10 cellular contexts compared by ENCODE assay signal in genomic region chr7:20193242-20193777, GRCh38. TPM values are rescaled to one million over a fixed set of nuclear protein-coding genes. Genes with fewer than 3 reads are reported as not detected.
DNase-seq lines count a peak whose midpoint lies in the region; ATAC-seq lines count a peak whose summit lies in the region.
"Had no signal": no experiment of that assay in that cellular context is flagged by ENCODE, and none has a peak within 500 bp of the region (broad histone marks: within the 10 kb centered on the region; RNA-seq: fewer than 3 reads in every experiment).

No MANE protein-coding gene starts in this region.

- H3K4me3 Mint-ChIP-seq in IgD-negative memory B cell = peak overlapping the region in 2 of 4 donors; percentile 32 to 47
- H3K4me3 Mint-ChIP-seq in stimulated activated naive B cell treated with anti-CD40 and anti-IgM and Interleukin-4, amounts not matched to agents 10 μg/mL and 1 μg/mL and 100 μg/mL, for 72 hours = peak overlapping the region in 1 of 2 donors; percentile 25
- H3K4me3 Mint-ChIP-seq in naive thymus-derived CD8-positive, alpha-beta T cell = no peak overlapping the region

- no peaks in the 10 kb centered on the region for H3K27me3 Mint-ChIP-seq in IgD-negative memory B cell
- H3K27me3 Mint-ChIP-seq in stimulated activated naive B cell treated with anti-CD40 and anti-IgM and Interleukin-4, amounts not matched to agents 10 μg/mL and 1 μg/mL and 100 μg/mL, for 72 hours = no peaks in the 10 kb centered on the region
- no peaks in the 10 kb centered on the region for H3K27me3 Mint-ChIP-seq in naive thymus-derived CD8-positive, alpha-beta T cell

- H3K4me1 Mint-ChIP-seq in IgD-negative memory B cell = peaks cover 23 to 30% (median 29%) of the 10 kb centered on the region in 3 donors
- peaks cover 25 to 57% of the 10 kb centered on the region in 2 donors for H3K4me1 Mint-ChIP-seq in stimulated activated naive B cell treated with anti-CD40 and anti-IgM and Interleukin-4, amounts not matched to agents 10 μg/mL and 1 μg/mL and 100 μg/mL, for 72 hours
- peaks cover 0 to 2% (median 0%) of the 10 kb centered on the region in 4 donors for H3K4me1 Mint-ChIP-seq in naive thymus-derived CD8-positive, alpha-beta T cell

- DNase-seq in DMS153 treated with DMSO at 0.1 percent for 48 hours (lab: John Stamatoyannopoulos, UW; ENCODE audit: unreplicated experiment) (peak; percentile 19), DMS153 (lab: John Stamatoyannopoulos, UW) (no peak), NCI-H748 (lab: John Stamatoyannopoulos, UW; ENCODE audit: unreplicated experiment) (no peak)
- no peak for DNase-seq in stimulated activated naive B cell treated with anti-CD40 and anti-IgM and Interleukin-4, amounts not matched to agents 10 μg/mL and 1 μg/mL and 100 μg/mL, for 72 hours
- no peak for DNase-seq in activated CD8-positive, alpha-beta memory T cell treated with anti-CD3 and anti-CD28 coated beads for 24 hours
- DNase-seq in naive thymus-derived CD8-positive, alpha-beta T cell = no peak
- DNase-seq: activated T-cell treated with anti-CD3 and anti-CD28 coated beads for 4 hours, cortex of kidney had no signal

- peaks cover 0 to 5% (median 4%) of the 10 kb centered on the region in 3 donors for H3K9me3 Mint-ChIP-seq in IgD-negative memory B cell
- H3K9me3 Mint-ChIP-seq in stimulated activated naive B cell treated with anti-CD40 and anti-IgM and Interleukin-4, amounts not matched to agents 10 μg/mL and 1 μg/mL and 100 μg/mL, for 72 hours = peaks cover 8 to 11% of the 10 kb centered on the region in 2 donors
- peaks cover 0 to 17% (median 5%) of the 10 kb centered on the region in 9 donors for H3K9me3 Mint-ChIP-seq in naive thymus-derived CD8-positive, alpha-beta T cell

- POLR2A ChIA-PET in naive thymus-derived CD8-positive, alpha-beta T cell (lab: Charles Lee) = no interaction called here

- H3K27ac Mint-ChIP-seq in IgD-negative memory B cell = peak overlapping the region; percentile 13 to 90 (median 77)
- peak overlapping the region; percentile 84 for H3K27ac Mint-ChIP-seq in stimulated activated naive B cell treated with anti-CD40 and anti-IgM and Interleukin-4, amounts not matched to agents 10 μg/mL and 1 μg/mL and 100 μg/mL, for 72 hours
- H3K27ac Mint-ChIP-seq in naive thymus-derived CD8-positive, alpha-beta T cell = peak overlapping the region in 1 of 10 donors; percentile 36

- H3K36me3 Mint-ChIP-seq in IgD-negative memory B cell = no peaks in the 10 kb centered on the region
- peaks cover 7 to 17% of the 10 kb centered on the region in 2 donors for H3K36me3 Mint-ChIP-seq in stimulated activated naive B cell treated with anti-CD40 and anti-IgM and Interleukin-4, amounts not matched to agents 10 μg/mL and 1 μg/mL and 100 μg/mL, for 72 hours
- H3K36me3 Mint-ChIP-seq in naive thymus-derived CD8-positive, alpha-beta T cell = peaks cover 0 to 6% (median 0%) of the 10 kb centered on the region in 3 donors

- peak; percentile 73 for ATAC-seq in HG02763 (IDR thresholded peaks at IDR 0.05; ENCODE audit: unreplicated experiment)
- peak; percentile 80 to 82 for ATAC-seq in stimulated activated naive B cell treated with anti-CD40 and anti-IgM and Interleukin-4, amounts not matched to agents 10 μg/mL and 1 μg/mL and 100 μg/mL, for 72 hours (replicated peaks)
- ATAC-seq in naive thymus-derived CD8-positive, alpha-beta T cell = no peak

RNA-seq across cellular contexts. Expression of gene MACC1, which starts 23.9 kb away (rescaled TPM):
- polyA plus RNA-seq in IgD-negative memory B cell = 1.2 TPM
- under 1 TPM; 0.18 to 0.25 TPM for total RNA-seq in naive thymus-derived CD8-positive, alpha-beta T cell
- polyA plus RNA-seq in naive thymus-derived CD8-positive, alpha-beta T cell = not detected

Comparison
In these comparisons a context has a peak if more than half of its experiments do, and no peak if none do; other contexts are left out.
1. ATAC-seq: peak in HG02763 (single experiment) and stimulated activated naive B cell treated with anti-CD40 and anti-IgM and Interleukin-4, amounts not matched to agents 10 μg/mL and 1 μg/mL and 100 μg/mL, for 72 hours (2 of 2); none in naive thymus-derived CD8-positive, alpha-beta T cell (0 of 2).